Comparison of ENCODE assay signal across 24 cellular contexts in genomic region chr6:2795162-2795561, GRCh38. TPM values are rescaled to one million over a fixed set of nuclear protein-coding genes. Genes with fewer than 3 reads are reported as not detected.
"Had no signal": no experiment of that assay in that cellular context is flagged by ENCODE, and none has a peak within 500 bp of the region (broad histone marks: within the 10 kb centered on the region; RNA-seq: fewer than 3 reads in every experiment).

No MANE protein-coding gene starts in this region.

- ATAC-seq: activated naive CD4-positive, alpha-beta T cell treated with anti-CD3 and anti-CD28 coated beads, Interleukin-2, amount 50 U/mL, for 72 hours; activated T-cell treated with anti-CD3 and anti-CD28 coated beads, Interleukin-2, amount 50 U/mL, for 4 hours; SK-N-SH treated with all-trans-retinoic acid at 6 μM for 48 hours; WTC11 had no signal

- H3K9me3 ChIP-seq: ascending aorta, MG63, SJSA1 had no signal

- H3K36me3 ChIP-seq: ascending aorta, MG63 had no signal

- H3K27ac ChIP-seq: ascending aorta, SJSA1 had no signal

- H3K4me3 ChIP-seq: ascending aorta, MG63, SJSA1 had no signal

- DNase-seq: activated CD4-positive, alpha-beta T cell treated with anti-CD3 and anti-CD28 coated beads, Interleukin-2, amount 10 ng/mL, durations not matched to agents 7 days and 5 days; activated CD4-positive, CD25-positive, alpha-beta regulatory T cell treated with anti-CD3 and anti-CD28 coated beads, Interleukin-2, amount 50 U/mL, for 72 hours; activated CD8-positive, alpha-beta memory T cell treated with anti-CD3 and anti-CD28 coated beads for 24 hours; activated effector memory CD4-positive, alpha-beta T cell treated with anti-CD3 and anti-CD28 coated beads, Interleukin-2, amount 50 U/mL, for 16 hours; activated naive CD4-positive, alpha-beta T cell treated with Interleukin-2 at 50 U/mL for 16 hours; activated naive CD8-positive, alpha-beta T cell treated with anti-CD3 and anti-CD28 coated beads, Interleukin-2, amount 50 U/mL, for 24 hours; activated T-cell treated with anti-CD3 and anti-CD28 coated beads, Interleukin-2, amount 50 U/mL, for 4 hours; amniotic stem cell; MG63; NCI-H1092 treated with DMSO at 0.1 percent for 48 hours; NCI-H1417 treated with DMSO at 0.1 percent for 48 hours; NCI-H1694 treated with DMSO at 0.1 percent for 48 hours; NCI-H2029 treated with DMSO at 0.1 percent for 48 hours; NCI-H510A treated with DMSO at 0.1 percent for 48 hours; NCI-H69; NK-92 treated with Interleukin-12 subunit alpha and Interleukin-12 subunit beta, amount 100 ng/mL, for 24 hours; PC-3; SHP77; SW 1271 had no signal

- H3K27me3 ChIP-seq: ascending aorta, MG63, SJSA1 had no signal

RNA-seq across cellular contexts. Expression of gene MYLK4, which starts 44.4 kb away (rescaled TPM):
- total RNA-seq: ascending aorta had no signal
